ENCODE assay signal across 8 cellular contexts in the genomic region with DNA sequence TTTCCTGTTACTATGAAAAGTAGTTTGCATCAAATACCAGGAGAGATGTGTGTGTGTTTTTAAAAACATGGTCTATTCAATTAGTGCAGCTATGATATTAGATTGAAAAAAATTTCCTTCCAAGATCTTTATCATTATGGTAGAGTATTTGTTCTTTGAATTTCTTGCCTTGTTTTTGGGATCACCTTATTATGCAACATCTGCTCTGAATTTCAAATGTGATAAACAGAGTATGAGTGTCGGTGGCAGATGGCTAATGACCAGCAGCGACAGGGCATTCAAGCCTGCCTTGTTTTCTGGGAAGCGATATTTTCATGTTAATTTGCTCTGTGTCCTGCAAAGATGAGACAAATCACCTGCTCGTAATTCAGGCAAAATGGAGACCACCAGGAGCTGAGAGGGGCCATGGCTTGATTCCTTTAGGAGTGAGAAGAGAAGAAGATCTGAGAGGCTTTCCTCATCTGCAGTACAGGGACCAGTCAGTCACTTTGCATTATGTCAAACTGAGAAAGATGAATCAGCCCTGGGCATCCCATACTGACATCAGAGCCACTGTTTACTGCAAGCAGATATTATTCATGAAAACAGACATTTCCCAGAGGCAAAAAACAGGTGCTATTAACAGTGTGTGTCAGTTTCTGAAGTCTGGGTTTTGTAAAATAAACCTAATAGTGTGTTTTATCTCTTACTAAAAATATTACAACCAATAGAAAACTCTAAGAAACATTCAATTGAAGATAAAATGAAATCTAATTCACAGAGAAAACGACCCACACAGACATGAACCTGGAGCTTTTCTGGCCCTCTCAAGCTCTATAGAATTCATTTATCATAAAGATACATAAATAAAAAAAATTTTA.
DNase-seq lines count a peak whose midpoint lies in the region; ATAC-seq and TF ChIP-seq lines count a peak whose summit lies in the region.

No MANE protein-coding gene starts in this region.

- peak; percentile 84 for ATAC-seq in HG02763 (IDR thresholded peaks at IDR 0.05; ENCODE audit: unreplicated experiment)

- H3K27ac Mint-ChIP-seq in chondrocyte (ENCODE audit: unreplicated experiment): peak overlapping the region; percentile 88
- peak overlapping the region; percentile 94 for H3K27ac Mint-ChIP-seq in stimulated activated naive CD8-positive, alpha-beta T cell treated with anti-CD3 and anti-CD28 coated beads, Interleukin-15, Interleukin-2, amounts not matched to agents 100 ng/mL and 50 ng/mL, for 24 hours

- H3K4me3 Mint-ChIP-seq in chondrocyte (ENCODE audit: unreplicated experiment): no peak overlapping the region
- peak overlapping the region; percentile 48 for H3K4me3 Mint-ChIP-seq in stimulated activated naive CD8-positive, alpha-beta T cell treated with anti-CD3 and anti-CD28 coated beads, Interleukin-15, Interleukin-2, amounts not matched to agents 100 ng/mL and 50 ng/mL, for 24 hours

- H3K9me3 Mint-ChIP-seq in chondrocyte (ENCODE audit: low read depth): no peaks in the 10 kb centered on the region
- no peaks in the 10 kb centered on the region for H3K9me3 Mint-ChIP-seq in stimulated activated naive CD8-positive, alpha-beta T cell treated with anti-CD3 and anti-CD28 coated beads, Interleukin-15, Interleukin-2, amounts not matched to agents 100 ng/mL and 50 ng/mL, for 24 hours

- H3K36me3 Mint-ChIP-seq in chondrocyte (ENCODE audit: low read depth): peaks cover 25% of the 10 kb centered on the region
- H3K36me3 Mint-ChIP-seq in stimulated activated naive CD8-positive, alpha-beta T cell treated with anti-CD3 and anti-CD28 coated beads, Interleukin-15, Interleukin-2, amounts not matched to agents 100 ng/mL and 50 ng/mL, for 24 hours (ENCODE audit: low read depth): peaks cover 80% of the 10 kb centered on the region

- H3K27me3 Mint-ChIP-seq in chondrocyte (ENCODE audit: low read depth): no peaks in the 10 kb centered on the region
- no peaks in the 10 kb centered on the region for H3K27me3 Mint-ChIP-seq in stimulated activated naive CD8-positive, alpha-beta T cell treated with anti-CD3 and anti-CD28 coated beads, Interleukin-15, Interleukin-2, amounts not matched to agents 100 ng/mL and 50 ng/mL, for 24 hours

- peaks cover 61% of the 10 kb centered on the region for H3K4me1 Mint-ChIP-seq in chondrocyte (ENCODE audit: low read depth)
- peaks cover 77% of the 10 kb centered on the region for H3K4me1 Mint-ChIP-seq in stimulated activated naive CD8-positive, alpha-beta T cell treated with anti-CD3 and anti-CD28 coated beads, Interleukin-15, Interleukin-2, amounts not matched to agents 100 ng/mL and 50 ng/mL, for 24 hours (ENCODE audit: low read depth)

- DNase-seq in activated CD4-positive, alpha-beta T cell treated with anti-CD3 and anti-CD28 coated beads for 48 hours: peak; percentile 58
- DNase-seq in activated CD4-positive, alpha-beta T cell treated with anti-CD3 and anti-CD28 coated beads for 1 hour: no peak
- peak; percentile 91 for DNase-seq in NCI-H69 (lab: John Stamatoyannopoulos, UW)
- no peak for DNase-seq in chondrocyte (ENCODE audit: low spot score)
- DNase-seq in NAMALWA (ENCODE audit: low spot score): no peak
- DNase-seq in mucosa of gallbladder (ENCODE audit: low spot score): no peak

- TF ChIP-seq CTCF in chondrocyte (IDR thresholded peaks at IDR 0.05): no peak

Comparison
In these comparisons a context has a peak if more than half of its experiments do, and no peak if none do; other contexts are left out.
1. DNase-seq: peak in activated CD4-positive, alpha-beta T cell treated with anti-CD3 and anti-CD28 coated beads for 48 hours (single experiment) and NCI-H69 (single experiment); none in activated CD4-positive, alpha-beta T cell treated with anti-CD3 and anti-CD28 coated beads for 1 hour (single experiment), chondrocyte (single experiment), NAMALWA (single experiment) and mucosa of gallbladder (single experiment).